ENCODE assay signal across 28 cellular contexts in the genomic region with DNA sequence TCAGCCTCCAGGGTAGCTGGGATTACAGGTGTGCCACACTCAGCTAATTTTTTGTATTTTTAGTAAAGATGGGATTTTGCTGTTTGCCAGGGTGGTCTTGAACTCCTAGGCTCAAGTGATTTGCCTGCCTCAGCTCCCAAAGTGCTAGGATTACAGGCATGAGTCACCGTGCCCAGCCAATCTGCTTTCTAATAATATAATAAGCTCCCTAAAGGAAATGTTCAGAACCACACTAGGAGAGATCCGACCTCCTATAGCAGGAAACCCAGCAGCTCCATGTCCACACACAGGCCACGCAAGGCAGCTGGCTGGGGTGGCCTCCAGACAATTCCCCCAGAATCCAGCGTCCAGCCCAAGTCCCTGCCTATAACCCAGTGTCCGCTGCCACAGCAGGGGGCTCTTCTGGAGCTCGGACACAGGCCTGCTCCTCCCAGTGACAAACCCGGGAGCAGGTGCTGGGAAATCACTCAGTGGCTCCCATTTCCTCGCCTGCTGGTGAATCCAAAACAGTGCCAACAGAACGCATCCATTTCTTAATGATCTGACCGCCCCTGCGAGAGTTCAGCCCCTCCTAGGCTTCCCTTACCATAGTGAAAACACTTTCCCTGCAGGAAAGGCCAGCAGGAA. TPM values are rescaled to one million over a fixed set of nuclear protein-coding genes. Genes with fewer than 3 reads are reported as not detected.
DNase-seq lines count a peak whose midpoint lies in the region; FAIRE-seq and TF ChIP-seq lines count a peak whose summit lies in the region.
"Had no signal": no experiment of that assay in that cellular context is flagged by ENCODE, and none has a peak within 500 bp of the region (broad histone marks: within the 10 kb centered on the region; RNA-seq: fewer than 3 reads in every experiment).

No MANE protein-coding gene starts in this region.

- H2BK120ac ChIP-seq in H1 (replicated peaks; ENCODE audit: low read depth, low read length) = no peak overlapping the region

- 0 out of 2 replicates have a peak overlapping the region, but pooled peaks have one; percentile 9 for H2AK5ac ChIP-seq in H1 (ENCODE audit: low read depth, low read length)

- TF ChIP-seq RAD21 in H1 (IDR thresholded peaks at IDR 0.05 in 1 of 2, conservative IDR thresholded peaks at IDR 0.05 in 1 of 2; ENCODE audit: low read depth in 2 of 2, low read length in 2 of 2) = no peak

- no peak overlapping the region for H3K23ac ChIP-seq in H1 (ENCODE audit: insufficient read length)

- H3K4me3 ChIP-seq in mammary epithelial cell (replicated peaks in 1 of 3; ENCODE audit: insufficient read depth in 1 of 3, low read depth in 2 of 3, low read length in 3 of 3) (no peak overlapping the region), NT2/D1 (ENCODE audit: insufficient read length, low read depth) (no peak overlapping the region), H1 (ENCODE audit: extremely low read depth in 1 of 4, insufficient read depth in 2 of 4, low read depth in 3 of 4, low read length in 4 of 4) (no peak overlapping the region)
- H3K4me3 ChIP-seq: cardiac muscle cell, HAP-1, hepatocyte, SJSA1, smooth muscle cell had no signal

- no peak overlapping the region for H3K4me2 ChIP-seq in mammary epithelial cell (ENCODE audit: insufficient read depth, low read depth, low read length)
- no peak overlapping the region for H3K4me2 ChIP-seq in H1 (ENCODE audit: insufficient read depth in 1 of 2, low read depth in 2 of 2, low read length in 2 of 2)
- H3K4me2 ChIP-seq: hepatocyte, smooth muscle cell had no signal

- TF ChIP-seq POLR2A in H1 (IDR thresholded peaks at IDR 0.05; ENCODE audit: control extremely low read depth in 1 of 2, low read depth in 2 of 2, low read length in 2 of 2) = no peak

- H3K27ac ChIP-seq in mammary epithelial cell (ENCODE audit: insufficient read depth, low read depth, low read length) (no peak overlapping the region), H1 (ENCODE audit: low read depth, low read length) (no peak overlapping the region)
- H3K27ac ChIP-seq: cardiac muscle cell, epithelial cell of prostate, hepatocyte, SJSA1 had no signal

- H3K36me3 ChIP-seq in mammary epithelial cell (ENCODE audit: insufficient read depth, low read length) (peaks cover 11% of the 10 kb centered on the region), NT2/D1 (ENCODE audit: insufficient read depth, insufficient read length, low read length) (peaks cover 14% of the 10 kb centered on the region), H1 (ENCODE audit: control insufficient read depth in 2 of 4, insufficient read depth in 4 of 4, low read length in 3 of 4) (peaks cover 0 to 3% (median 0%) of the 10 kb centered on the region in 4 experiments; a peak in 2 of 8 replicates)
- H3K36me3 ChIP-seq: cardiac muscle cell, HAP-1, SJSA1 had no signal

- no peak overlapping the region for H2BK12ac ChIP-seq in H1 (ENCODE audit: low read depth, low read length)

- H2BK5ac ChIP-seq in H1 (ENCODE audit: low read depth, low read length) = peak overlapping the region; percentile 8; the same call in 1 of the 2 replicates

- FAIRE-seq in H1 (lab: Jason Lieb, UNC) = no peak
- FAIRE-seq: GM12892 had no signal

- H3K27ac Mint-ChIP-seq in MCF 10A (ENCODE audit: low read depth, unreplicated experiment) = no peak overlapping the region
- H3K27ac Mint-ChIP-seq in activated T-helper 2 cell treated with anti-CD3 and anti-CD28 coated beads, Interferon-gamma antibody, Interleukin-2, Interleukin-4, amounts not matched to agents 10 μg/mL and 5 μg/mL and 100 μg/mL, durations not matched to agents 14 hours and 24 hours and 36 hours = no peak overlapping the region
- H3K27ac Mint-ChIP-seq: activated CD4-positive, alpha-beta memory T cell treated with anti-CD3 and anti-CD28 coated beads, Interleukin-2, amount 10 ng/mL, durations not matched to agents 7 days and 5 days had no signal

- in situ Hi-C loops in mammary epithelial cell (cut with MboI; ENCODE audit: low sequenced_read_pairs in 2 of 2) = no loop called here
- in situ Hi-C loops in GM13976 (cut with MboI; ENCODE audit: low sequenced_read_pairs, unreplicated experiment) = no loop called here

- H3K4me1 ChIP-seq in mammary epithelial cell (ENCODE audit: insufficient read depth, low read length) (peaks cover 87% of the 10 kb centered on the region), NT2/D1 (ENCODE audit: insufficient read depth, insufficient read length) (peaks cover 37% of the 10 kb centered on the region), H1 (replicated peaks in 1 of 4; ENCODE audit: control insufficient read depth in 3 of 4, insufficient read depth in 4 of 4, low read length in 3 of 4) (peaks cover 24 to 46% (median 36%) of the 10 kb centered on the region in 4 experiments)

- H3K27me3 Mint-ChIP-seq in MCF 10A (ENCODE audit: insufficient read depth, unreplicated experiment) = no peaks in the 10 kb centered on the region
- peaks cover 41% of the 10 kb centered on the region for H3K27me3 Mint-ChIP-seq in activated T-helper 2 cell treated with anti-CD3 and anti-CD28 coated beads, Interferon-gamma antibody, Interleukin-2, Interleukin-4, amounts not matched to agents 10 μg/mL and 5 μg/mL and 100 μg/mL, durations not matched to agents 14 hours and 24 hours and 36 hours (ENCODE audit: low read depth)

- no peak overlapping the region for H2BK15ac ChIP-seq in H1 (ENCODE audit: low read length)

- WGBS in mammary epithelial cell (ENCODE audit: low coverage, missing lambda C conversion rate) = 94% methylated on average over 11 of the region's 11 CpGs
- WGBS in H1 (ENCODE audit: extremely low coverage in 1 of 2, insufficient coverage in 1 of 2, insufficient read length in 1 of 2, insufficient replicate concordance in 2 of 2, low coverage in 1 of 2, low lambda C conversion rate in 2 of 2, missing lambda C conversion rate in 1 of 2), 2 experiments = 83% methylated on average over 11 of the region's 11 CpGs; no CpG with 5 or more reads in 1 of the 2 experiments

- H3K4ac ChIP-seq in H1 (replicated peaks; ENCODE audit: insufficient read length, low read depth, low read length) = no peak overlapping the region

- no peak overlapping the region for H3K56ac ChIP-seq in H1 (replicated peaks; ENCODE audit: insufficient read length, low read depth, low read length)

- H3K4me3 Mint-ChIP-seq in MCF 10A (ENCODE audit: unreplicated experiment) = peak overlapping the region; percentile 87
- H3K4me3 Mint-ChIP-seq in activated T-helper 2 cell treated with anti-CD3 and anti-CD28 coated beads, Interferon-gamma antibody, Interleukin-2, Interleukin-4, amounts not matched to agents 10 μg/mL and 5 μg/mL and 100 μg/mL, durations not matched to agents 14 hours and 24 hours and 36 hours (ENCODE audit: low read depth) = no peak overlapping the region
- H3K4me3 Mint-ChIP-seq: activated CD4-positive, alpha-beta memory T cell treated with anti-CD3 and anti-CD28 coated beads, Interleukin-2, amount 10 ng/mL, durations not matched to agents 7 days and 5 days had no signal

- H2AFZ ChIP-seq in mammary epithelial cell (ENCODE audit: low read depth, low read length) (no peak overlapping the region), H1 (ENCODE audit: low read length) (no peak overlapping the region)
- H2AFZ ChIP-seq: hepatocyte had no signal

- TF ChIP-seq CTCF in MCF 10A (IDR thresholded peaks at IDR 0.05; ENCODE audit: unreplicated experiment) = no peak
- TF ChIP-seq CTCF in mammary epithelial cell (conservative IDR thresholded peaks at IDR 0.05 in 1 of 2, IDR thresholded peaks at IDR 0.05 in 1 of 2; ENCODE audit: extremely low read depth in 1 of 2, insufficient read depth in 1 of 2, low read depth in 1 of 2, low read length in 2 of 2) = no peak
- TF ChIP-seq CTCF in H1 (IDR thresholded peaks at IDR 0.05; ENCODE audit: control extremely low read depth in 1 of 3, insufficient read depth in 1 of 3, low read depth in 1 of 3, low read length in 3 of 3) = no peak
- TF ChIP-seq CTCF in GM13976 (IDR thresholded peaks at IDR 0.05; ENCODE audit: borderline replicate concordance, control extremely low read depth, extremely low read depth, insufficient read depth, missing control alignments) = no peak

- POLR2A ChIA-PET in MCF 10A (lab: Yijun Ruan, JAX) (interaction anchor here (0.7 to 12.7 kb wide), 6 partner anchors 9 to 145 kb away, joined by 3 to 238 read pairs (median 6); no protein-coding TSS in a partner anchor), H1 (lab: Charles Lee; ENCODE audit: partially characterized antibody) (interaction anchor here (1.3 to 1.6 kb wide), 2 partner anchors 10 to 138 kb away, joined by 3 to 5 read pairs; no protein-coding TSS in a partner anchor)

- H3K9me3 ChIP-seq in mammary epithelial cell (replicated peaks; ENCODE audit: insufficient read depth, low read length) = no peaks in the 10 kb centered on the region
- H3K9me3 ChIP-seq in NT2/D1 (ENCODE audit: insufficient read depth, low read length) = no peaks in the 10 kb centered on the region
- H3K9me3 ChIP-seq in H1 (ENCODE audit: insufficient read depth in 2 of 2, low read depth in 1 of 2, low read length in 1 of 2) = no peaks in the 10 kb centered on the region
- H3K9me3 ChIP-seq: HAP-1, SJSA1 had no signal

- intact Hi-C loops in MCF 10A (cut with micrococcal nuclease) (no loop called here), mammary epithelial cell (cut with micrococcal nuclease) (no loop called here)
- intact Hi-C loops in activated T-helper 2 cell treated with anti-CD3 and anti-CD28 coated beads, Interferon-gamma antibody, Interleukin-2, Interleukin-4, amounts not matched to agents 10 μg/mL and 5 μg/mL and 100 μg/mL, durations not matched to agents 14 hours and 24 hours and 36 hours (cut with micrococcal nuclease) = no loop called here

- 0 out of 2 replicates have a peak overlapping the region, but pooled peaks have one; percentile 48 for H2BK20ac ChIP-seq in H1 (ENCODE audit: low read length)

- H3K4me1 Mint-ChIP-seq in MCF 10A (ENCODE audit: insufficient read depth, unreplicated experiment) = peaks cover 53% of the 10 kb centered on the region
- H3K4me1 Mint-ChIP-seq in activated T-helper 2 cell treated with anti-CD3 and anti-CD28 coated beads, Interferon-gamma antibody, Interleukin-2, Interleukin-4, amounts not matched to agents 10 μg/mL and 5 μg/mL and 100 μg/mL, durations not matched to agents 14 hours and 24 hours and 36 hours (ENCODE audit: low read depth) = peaks cover 3% of the 10 kb centered on the region

- no peak overlapping the region for H3K14ac ChIP-seq in H1 (ENCODE audit: insufficient read length)

- peaks cover 69% of the 10 kb centered on the region for H3K36me3 Mint-ChIP-seq in MCF 10A (ENCODE audit: insufficient read depth, unreplicated experiment)
- no peaks in the 10 kb centered on the region for H3K36me3 Mint-ChIP-seq in activated T-helper 2 cell treated with anti-CD3 and anti-CD28 coated beads, Interferon-gamma antibody, Interleukin-2, Interleukin-4, amounts not matched to agents 10 μg/mL and 5 μg/mL and 100 μg/mL, durations not matched to agents 14 hours and 24 hours and 36 hours (ENCODE audit: low read depth)

- H3K79me2 ChIP-seq in mammary epithelial cell (ENCODE audit: insufficient read depth, low read length) = peaks cover 98% of the 10 kb centered on the region
- peaks cover 0 to 26% of the 10 kb centered on the region in 2 experiments; a peak in 3 of 4 replicates for H3K79me2 ChIP-seq in H1 (ENCODE audit: control insufficient read depth in 1 of 2, insufficient read depth in 2 of 2, low read length in 2 of 2)

- H3K23me2 ChIP-seq in H1 (ENCODE audit: low read depth, low read length) = peaks cover 17% of the 10 kb centered on the region

- no peaks in the 10 kb centered on the region for H3K9me3 Mint-ChIP-seq in MCF 10A (ENCODE audit: unreplicated experiment)
- H3K9me3 Mint-ChIP-seq in activated T-helper 2 cell treated with anti-CD3 and anti-CD28 coated beads, Interferon-gamma antibody, Interleukin-2, Interleukin-4, amounts not matched to agents 10 μg/mL and 5 μg/mL and 100 μg/mL, durations not matched to agents 14 hours and 24 hours and 36 hours = no peaks in the 10 kb centered on the region
- H3K9me3 Mint-ChIP-seq: activated CD4-positive, alpha-beta memory T cell treated with anti-CD3 and anti-CD28 coated beads, Interleukin-2, amount 10 ng/mL, durations not matched to agents 7 days and 5 days; neural crest cell had no signal

- H4K8ac ChIP-seq in H1 (ENCODE audit: extremely low read depth, insufficient read depth, low read length) = no peak overlapping the region

- no peak for TF ChIP-seq EP300 in H1 (IDR thresholded peaks at IDR 0.05; ENCODE audit: borderline replicate concordance in 1 of 2, low read depth in 2 of 2, low read length in 2 of 2)

- peaks cover 3% of the 10 kb centered on the region; the same call in 1 of the 2 replicates for H3K79me1 ChIP-seq in H1 (ENCODE audit: low read depth, low read length)

- H4K5ac ChIP-seq in H1 (ENCODE audit: insufficient read length, low read depth, low read length) = no peak overlapping the region

- peak overlapping the region; percentile 7; the same call in 1 of the 2 replicates for H3K18ac ChIP-seq in H1 (ENCODE audit: extremely low read depth, low read length)

- no peak overlapping the region for H4K91ac ChIP-seq in H1 (replicated peaks; ENCODE audit: insufficient read length, low read length)

- DNase-seq in MCF 10A (ENCODE audit: unreplicated experiment) (no peak), mammary epithelial cell (no peak), NT2/D1 (ENCODE audit: low read depth, low spot score) (no peak), H1 (ENCODE audit: low read depth in 1 of 2, low spot score in 2 of 2) (no peak), GM13976 (ENCODE audit: low spot score) (no peak)
- no peak for DNase-seq in activated CD4-positive, alpha-beta T cell treated with anti-CD3 and anti-CD28 coated beads for 1 hour
- DNase-seq in activated T-helper 2 cell treated with anti-CD3 and anti-CD28 coated beads, Interferon-gamma antibody, Interleukin-2, Interleukin-4, amounts not matched to agents 10 μg/mL and 5 μg/mL and 100 μg/mL, durations not matched to agents 14 hours and 24 hours and 36 hours (ENCODE audit: low spot score) = no peak
- DNase-seq in effector CD8-positive, alpha-beta T cell (lab: John Stamatoyannopoulos, UW) = no peak
- DNase-seq: activated CD4-positive, alpha-beta memory T cell treated with anti-CD3 and anti-CD28 coated beads, Interleukin-2, amount 10 ng/mL, durations not matched to agents 7 days and 5 days; activated T-cell treated with anti-CD3 and anti-CD28 coated beads for 4 hours; C1 segment of cervical spinal cord; dermis blood vessel endothelial cell; DMS 273 treated with DMSO at 0.1 percent for 48 hours; Kasumi-1; NCI-H1105; NCI-H2107; NCI-H510A; stimulated activated CD4-positive, alpha-beta T cell treated with anti-CD3 and anti-CD28 coated beads, Interleukin-4, amount 100 ng/mL, for 4 hours; T-helper 2 cell had no signal

- CTCF ChIA-PET in MCF 10A (lab: Yijun Ruan, JAX) = interaction anchor here (0.7 to 12.0 kb wide), 4 partner anchors 27 to 147 kb away, joined by 3 to 163 read pairs (median 6); no protein-coding TSS in a partner anchor
- CTCF ChIA-PET in mammary epithelial cell (lab: Charles Lee; ENCODE audit: low non-redundant PET) = no interaction called here
- CTCF ChIA-PET in H1 (lab: Charles Lee; ENCODE audit: partially characterized antibody) = interaction anchor here (0.7 to 9.1 kb wide), 6 partner anchors 9 to 147 kb away, joined by 4 to 71 read pairs (median 6); no protein-coding TSS in a partner anchor

- dilution Hi-C loops in mammary epithelial cell (cut with HindIII; ENCODE audit: low sequenced_read_pairs) = no loop called here

- no peak overlapping the region for H3K9ac ChIP-seq in mammary epithelial cell (ENCODE audit: insufficient read depth, low read length)
- peak overlapping the region; percentile 9 for H3K9ac ChIP-seq in NT2/D1 (ENCODE audit: insufficient read length, low read depth)
- H3K9ac ChIP-seq in H1 (replicated peaks in 1 of 4; ENCODE audit: extremely low read depth in 1 of 4, low read depth in 3 of 4, low read length in 3 of 4) = no peak overlapping the region

- H4K20me1 ChIP-seq in mammary epithelial cell (ENCODE audit: insufficient read depth, low read length) (peaks cover 17% of the 10 kb centered on the region), H1 (replicated peaks in 1 of 2; ENCODE audit: control insufficient read depth in 1 of 2, insufficient read depth in 2 of 2, low read length in 2 of 2) (peaks cover 2 to 8% of the 10 kb centered on the region in 2 experiments)

- H3K27me3 ChIP-seq in mammary epithelial cell (ENCODE audit: insufficient read depth, low read length) (no peaks in the 10 kb centered on the region), NT2/D1 (ENCODE audit: insufficient read depth, insufficient read length) (peaks cover 29% of the 10 kb centered on the region), H1 (replicated peaks in 1 of 4; ENCODE audit: control insufficient read depth in 3 of 4, extremely low read depth in 1 of 4, insufficient read depth in 3 of 4, low read length in 3 of 4) (peaks cover 5 to 32% (median 24%) of the 10 kb centered on the region in 4 experiments)
- H3K27me3 ChIP-seq: SJSA1 had no signal

- BruUV-seq in MCF 10A (replicated peaks; lab: Mats Ljungman, UMichigan) = no TSS peak
- BruUV-seq in mammary epithelial cell (replicated peaks; lab: Mats Ljungman, UMichigan) = no TSS peak

RNA-seq across cellular contexts. Expression of a gene that starts 7.5 kb away (rescaled TPM):
- total RNA-seq in MCF 10A (2022) (14.0 and 22.3 TPM in 2 replicates), mammary epithelial cell (10 to 100 TPM; 50.1 to 83.9 TPM)
- polyA plus RNA-seq in mammary epithelial cell (21.0 TPM), H1 (2011; rRNA removed) (2.7 and 4.5 TPM in 2 replicates)
- polyA minus RNA-seq in mammary epithelial cell = 36.0 TPM
- total RNA-seq in H1 (2021; fragmentation: NEBNext Ultra II Directional; extraction: Animal tissue kit (Norgen Biotek cat#: 25700)) = 4.5 and 5.6 TPM in 2 replicates
- 2.8 TPM for polyA plus RNA-seq in H1 (2011; cell fraction: cytosol; rRNA removed)
- polyA plus RNA-seq in H1 (2011; cell fraction: nucleus; rRNA removed) = 4.9 TPM
- 2.6 to 5.4 TPM (median 5.1 TPM) in 4 replicates for polyA plus RNA-seq in H1 (2012, experiment 1 of 2)
- 4.1 TPM for polyA plus RNA-seq in H1 (2012, experiment 2 of 2)
- 1.8 TPM for polyA plus RNA-seq in H1 (2013, experiment 1 of 2)
- polyA plus RNA-seq in H1 (2013, experiment 2 of 2) = 1.7 TPM
- polyA minus RNA-seq in H1 (2011; rRNA and poly(A)+ RNA removed) = 2.7 and 3.5 TPM in 2 replicates
- polyA minus RNA-seq in H1 (2011; cell fraction: cytosol; rRNA and poly(A)+ RNA removed) = 3.4 TPM
- polyA minus RNA-seq in H1 (2011; cell fraction: nucleus; rRNA and poly(A)+ RNA removed) = 3.7 TPM
- not detected in 2 replicates for total RNA-seq in activated T-helper 2 cell treated with anti-CD3 and anti-CD28 coated beads, Interferon-gamma antibody, Interleukin-2, Interleukin-4, amounts not matched to agents 10 μg/mL and 5 μg/mL and 100 μg/mL, durations not matched to agents 14 hours and 24 hours and 36 hours
- total RNA-seq: activated CD4-positive, alpha-beta memory T cell treated with anti-CD3 and anti-CD28 coated beads, Interleukin-2, amount 10 ng/mL, durations not matched to agents 7 days and 5 days; fibroblast of villous mesenchyme; neural crest cell had no signal
